11 cellular contexts compared by ENCODE assay signal in genomic region chr17:42673266-42673884, GRCh38. TPM values are rescaled to one million over a fixed set of nuclear protein-coding genes. Genes with fewer than 3 reads are reported as not detected.
DNase-seq lines count a peak whose midpoint lies in the region; ATAC-seq and TF ChIP-seq lines count a peak whose summit lies in the region.
"Had no signal": no experiment of that assay in that cellular context is flagged by ENCODE, and none has a peak within 500 bp of the region (broad histone marks: within the 10 kb centered on the region; RNA-seq: fewer than 3 reads in every experiment).

No MANE protein-coding gene starts in this region.

- peak overlapping the region; percentile 31 for H3K9ac ChIP-seq in mucosa of stomach (ENCODE audit: low read length)

- in situ Hi-C loops in transverse colon (cut with MboI; ENCODE audit: low pct_ligation_motif_present in 1 of 4, low pct_unique_long_range_greater_than_20kb in 1 of 4, low sequenced_read_pairs in 3 of 4) = no loop called here

- no peak overlapping the region for H3K27ac Mint-ChIP-seq in activated naive CD8-positive, alpha-beta T cell treated with anti-CD3 and anti-CD28 coated beads, Interleukin-2, amount 10 ng/mL, durations not matched to agents 7 days and 5 days
- no peak overlapping the region for H3K27ac Mint-ChIP-seq in activated naive CD8-positive, alpha-beta T cell treated with anti-CD3 and anti-CD28 coated beads, Interleukin-2, amount 50 U/mL, for 24 hours
- no peak overlapping the region for H3K27ac Mint-ChIP-seq in progenitor cell of endocrine pancreas
- H3K27ac Mint-ChIP-seq: stimulated activated memory B cell treated with anti-CD40 and anti-IgM and Interleukin-4, amounts not matched to agents 10 μg/mL and 1 μg/mL and 100 μg/mL, for 72 hours had no signal

- DNase-seq in activated naive CD8-positive, alpha-beta T cell treated with anti-CD3 and anti-CD28 coated beads, Interleukin-2, amount 10 ng/mL, durations not matched to agents 7 days and 5 days = peak; percentile 32
- DNase-seq in activated naive CD8-positive, alpha-beta T cell treated with anti-CD3 and anti-CD28 coated beads, Interleukin-2, amount 50 U/mL, for 24 hours = no peak
- no peak for DNase-seq in coronary artery (ENCODE audit: low spot score)
- DNase-seq in transverse colon = no peak
- no peak for DNase-seq in activated CD4-positive, alpha-beta T cell treated with anti-CD3 and anti-CD28 coated beads, Interleukin-2, amount 50 U/mL, for 4 hours
- DNase-seq in progenitor cell of endocrine pancreas (ENCODE audit: low spot score, unreplicated experiment) = no peak
- no peak for DNase-seq in iPS-NIHi11 (ENCODE audit: low spot score)
- DNase-seq: SHP77 treated with DMSO at 0.1 percent for 48 hours had no signal

- H3K27me3 ChIP-seq in mucosa of stomach (ENCODE audit: control insufficient read depth, insufficient read depth, low read length) (no peaks in the 10 kb centered on the region), transverse colon (no peaks in the 10 kb centered on the region)

- no peak for TF ChIP-seq CTCF in coronary artery (IDR thresholded peaks at IDR 0.05)
- TF ChIP-seq CTCF in transverse colon (IDR thresholded peaks at IDR 0.05) = no peak
- no peak for TF ChIP-seq CTCF in progenitor cell of endocrine pancreas (IDR thresholded peaks at IDR 0.05; ENCODE audit: unreplicated experiment)

- H3K9me3 ChIP-seq in mucosa of stomach (ENCODE audit: control insufficient read depth, low read length) = no peaks in the 10 kb centered on the region
- no peaks in the 10 kb centered on the region for H3K9me3 ChIP-seq in transverse colon
- H3K9me3 ChIP-seq: neutrophil had no signal

- no peak for TF ChIP-seq POLR2A in transverse colon (IDR thresholded peaks at IDR 0.05)

- H3K36me3 ChIP-seq in mucosa of stomach (ENCODE audit: control insufficient read depth, insufficient read depth, low read length) (peaks cover 26% of the 10 kb centered on the region), transverse colon (no peaks in the 10 kb centered on the region)
- H3K36me3 ChIP-seq: neutrophil had no signal

- no peak overlapping the region for H3K4me3 Mint-ChIP-seq in activated naive CD8-positive, alpha-beta T cell treated with anti-CD3 and anti-CD28 coated beads, Interleukin-2, amount 10 ng/mL, durations not matched to agents 7 days and 5 days
- H3K4me3 Mint-ChIP-seq in activated naive CD8-positive, alpha-beta T cell treated with anti-CD3 and anti-CD28 coated beads, Interleukin-2, amount 50 U/mL, for 24 hours = no peak overlapping the region
- H3K4me3 Mint-ChIP-seq in progenitor cell of endocrine pancreas (ENCODE audit: low read depth) = no peak overlapping the region

- peaks cover 56% of the 10 kb centered on the region for H3K27me3 Mint-ChIP-seq in activated naive CD8-positive, alpha-beta T cell treated with anti-CD3 and anti-CD28 coated beads, Interleukin-2, amount 10 ng/mL, durations not matched to agents 7 days and 5 days
- peaks cover 60% of the 10 kb centered on the region for H3K27me3 Mint-ChIP-seq in activated naive CD8-positive, alpha-beta T cell treated with anti-CD3 and anti-CD28 coated beads, Interleukin-2, amount 50 U/mL, for 24 hours
- H3K27me3 Mint-ChIP-seq in progenitor cell of endocrine pancreas = peaks cover 43% of the 10 kb centered on the region

- H3K27ac ChIP-seq in coronary artery (peak overlapping the region; percentile 86 to 96), transverse colon (peak overlapping the region; percentile 92 to 98 (median 96))
- H3K27ac ChIP-seq: neutrophil had no signal

- TF ChIP-seq EP300 in transverse colon (IDR thresholded peaks at IDR 0.05; ENCODE audit: low read depth) = no peak

- 51% methylated on average over 29 of the region's 30 CpGs; no CpG with 5 or more reads in 1 of the 2 donors for WGBS in transverse colon (ENCODE audit: low coverage in 1 of 2), 2 donors

- POLR2A ChIA-PET in activated naive CD8-positive, alpha-beta T cell treated with anti-CD3 and anti-CD28 coated beads, Interleukin-2, amount 10 ng/mL, durations not matched to agents 7 days and 5 days (lab: Charles Lee) = interaction anchor here (1.0 kb wide), 1 partner anchor 15 kb away, joined by 3 read pairs; no protein-coding TSS in a partner anchor

- no peaks in the 10 kb centered on the region for H3K36me3 Mint-ChIP-seq in activated naive CD8-positive, alpha-beta T cell treated with anti-CD3 and anti-CD28 coated beads, Interleukin-2, amount 10 ng/mL, durations not matched to agents 7 days and 5 days
- H3K36me3 Mint-ChIP-seq in activated naive CD8-positive, alpha-beta T cell treated with anti-CD3 and anti-CD28 coated beads, Interleukin-2, amount 50 U/mL, for 24 hours (ENCODE audit: low read depth) = no peaks in the 10 kb centered on the region
- H3K36me3 Mint-ChIP-seq in progenitor cell of endocrine pancreas (ENCODE audit: insufficient read depth) = peaks cover 20% of the 10 kb centered on the region
- H3K36me3 Mint-ChIP-seq: stimulated activated memory B cell treated with anti-CD40 and anti-IgM and Interleukin-4, amounts not matched to agents 10 μg/mL and 1 μg/mL and 100 μg/mL, for 72 hours had no signal

- intact Hi-C loops in transverse colon (cut with DNase I; ENCODE audit: low total_unique reads) = no loop called here

- H3K9me3 Mint-ChIP-seq in activated naive CD8-positive, alpha-beta T cell treated with anti-CD3 and anti-CD28 coated beads, Interleukin-2, amount 10 ng/mL, durations not matched to agents 7 days and 5 days = no peaks in the 10 kb centered on the region
- no peaks in the 10 kb centered on the region for H3K9me3 Mint-ChIP-seq in activated naive CD8-positive, alpha-beta T cell treated with anti-CD3 and anti-CD28 coated beads, Interleukin-2, amount 50 U/mL, for 24 hours
- H3K9me3 Mint-ChIP-seq in progenitor cell of endocrine pancreas (ENCODE audit: low read depth) = no peaks in the 10 kb centered on the region
- H3K9me3 Mint-ChIP-seq: stimulated activated memory B cell treated with anti-CD40 and anti-IgM and Interleukin-4, amounts not matched to agents 10 μg/mL and 1 μg/mL and 100 μg/mL, for 72 hours had no signal

- H3K4me1 ChIP-seq in mucosa of stomach (ENCODE audit: control insufficient read depth, insufficient read depth, low read length) = peaks cover 39% of the 10 kb centered on the region
- peaks cover 15 to 52% (median 40%) of the 10 kb centered on the region in 4 donors for H3K4me1 ChIP-seq in transverse colon

- no peak for ATAC-seq in activated naive CD8-positive, alpha-beta T cell treated with anti-CD3 and anti-CD28 coated beads, Interleukin-2, amount 10 ng/mL, durations not matched to agents 7 days and 5 days (ENCODE audit: low read depth)
- no peak for ATAC-seq in activated naive CD8-positive, alpha-beta T cell treated with anti-CD3 and anti-CD28 coated beads, Interleukin-2, amount 50 U/mL, for 24 hours
- ATAC-seq: stimulated activated memory B cell treated with anti-CD40 and anti-IgM and Interleukin-4, amounts not matched to agents 10 μg/mL and 1 μg/mL and 100 μg/mL, for 72 hours had no signal

- H3K4me3 ChIP-seq in coronary artery = peak overlapping the region; percentile 93
- H3K4me3 ChIP-seq in mucosa of stomach (ENCODE audit: low read length) = no peak overlapping the region
- peak overlapping the region in 2 of 4 donors; percentile 75 to 91 for H3K4me3 ChIP-seq in transverse colon

- H3K4me1 Mint-ChIP-seq in activated naive CD8-positive, alpha-beta T cell treated with anti-CD3 and anti-CD28 coated beads, Interleukin-2, amount 10 ng/mL, durations not matched to agents 7 days and 5 days = peaks cover 31% of the 10 kb centered on the region
- H3K4me1 Mint-ChIP-seq in activated naive CD8-positive, alpha-beta T cell treated with anti-CD3 and anti-CD28 coated beads, Interleukin-2, amount 50 U/mL, for 24 hours = peaks cover 40% of the 10 kb centered on the region
- peaks cover 12% of the 10 kb centered on the region for H3K4me1 Mint-ChIP-seq in progenitor cell of endocrine pancreas (ENCODE audit: low read depth)

RNA-seq across cellular contexts. Expression of gene PLEKHH3, which starts 3.4 kb away (rescaled TPM):
- total RNA-seq in activated naive CD8-positive, alpha-beta T cell treated with anti-CD3 and anti-CD28 coated beads, Interleukin-2, amount 10 ng/mL, durations not matched to agents 7 days and 5 days = 1 to 10 TPM in 1 of 2 experiments, under 1 TPM in 1; 0.94 to 1.8 TPM
- total RNA-seq in transverse colon (10 to 100 TPM in 2 of 4 donors, 1 to 10 TPM in 2; 5.8 to 29.9 (median 9.9) TPM), progenitor cell of endocrine pancreas (14.1 and 16.2 TPM in 2 replicates)

RNA-seq across cellular contexts. Expression of gene CCR10, which starts 8.3 kb away (rescaled TPM):
- total RNA-seq in activated naive CD8-positive, alpha-beta T cell treated with anti-CD3 and anti-CD28 coated beads, Interleukin-2, amount 10 ng/mL, durations not matched to agents 7 days and 5 days = under 1 TPM; 0.33 to 0.57 TPM
- total RNA-seq in transverse colon (1 to 10 TPM in 1 of 4 donors, under 1 TPM in 1, not detected in 2; 0.82 to 3.5 TPM), progenitor cell of endocrine pancreas (0.49 and 1.1 TPM in 2 replicates)

RNA-seq across cellular contexts. Expression of gene CNTNAP1, which starts 9.0 kb away (rescaled TPM):
- 1 to 10 TPM; 3.6 to 4.6 TPM for total RNA-seq in activated naive CD8-positive, alpha-beta T cell treated with anti-CD3 and anti-CD28 coated beads, Interleukin-2, amount 10 ng/mL, durations not matched to agents 7 days and 5 days
- total RNA-seq in transverse colon (10 to 100 TPM in 2 of 4 donors, 1 to 10 TPM in 2; 3.7 to 43.8 (median 10.1) TPM), progenitor cell of endocrine pancreas (2.3 and 2.5 TPM in 2 replicates)

RNA-seq across cellular contexts. Expression of gene TUBG2, which starts 14.3 kb away (rescaled TPM):
- 10 to 100 TPM; 17.0 to 19.2 TPM for total RNA-seq in activated naive CD8-positive, alpha-beta T cell treated with anti-CD3 and anti-CD28 coated beads, Interleukin-2, amount 10 ng/mL, durations not matched to agents 7 days and 5 days
- 10 to 100 TPM in 3 of 4 donors, 1 to 10 TPM in 1; 9.6 to 53.1 (median 26.7) TPM for total RNA-seq in transverse colon
- 26.9 and 31.3 TPM in 2 replicates for total RNA-seq in progenitor cell of endocrine pancreas
